Comparison of ENCODE assay signal across 17 cellular contexts in the genomic region with DNA sequence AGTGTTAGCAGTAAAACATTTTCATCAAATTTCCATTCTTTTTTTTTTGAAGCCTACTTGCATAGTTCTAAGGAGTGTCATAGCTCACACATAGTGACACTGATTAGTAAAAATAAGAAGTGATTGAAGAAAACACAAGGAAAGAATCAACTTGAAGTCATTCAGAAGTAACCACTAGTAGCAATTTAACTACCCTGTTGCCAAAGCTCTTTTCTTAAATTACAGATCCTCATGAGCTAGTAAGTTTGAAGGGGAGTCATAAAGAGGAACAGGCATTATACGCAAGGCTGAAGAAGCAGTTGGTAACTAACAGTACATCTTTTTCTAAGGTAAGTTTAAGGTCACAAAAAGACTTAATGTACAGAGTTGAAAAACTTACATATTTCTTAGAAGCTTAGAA.
A peak's percentile ranks its signal among the peaks of the same experiment; 100 is the strongest.
DNase-seq lines count a peak whose midpoint lies in the region; ATAC-seq and TF ChIP-seq lines count a peak whose summit lies in the region.
"Had no signal": no experiment of that assay in that cellular context is flagged by ENCODE, and none has a peak within 500 bp of the region (broad histone marks: within the 10 kb centered on the region; RNA-seq: fewer than 3 reads in every experiment).

No MANE protein-coding gene starts in this region.

- peak overlapping the region; percentile 98 for H3K27ac Mint-ChIP-seq in activated naive CD4-positive, alpha-beta T cell treated with anti-CD3 and anti-CD28 coated beads, Interleukin-2, amount 10 ng/mL, durations not matched to agents 7 days and 5 days
- peak overlapping the region; percentile 94 for H3K27ac Mint-ChIP-seq in endothelial cell (ENCODE audit: unreplicated experiment)
- H3K27ac Mint-ChIP-seq: neural progenitor cell had no signal

- peaks cover 20% of the 10 kb centered on the region for H3K4me1 Mint-ChIP-seq in activated naive CD4-positive, alpha-beta T cell treated with anti-CD3 and anti-CD28 coated beads, Interleukin-2, amount 10 ng/mL, durations not matched to agents 7 days and 5 days
- H3K4me1 Mint-ChIP-seq in endothelial cell (ENCODE audit: unreplicated experiment): peaks cover 26% of the 10 kb centered on the region
- H3K4me1 Mint-ChIP-seq: neural progenitor cell had no signal

- H3K4me3 ChIP-seq in upper lobe of right lung: no peak overlapping the region
- H3K4me3 ChIP-seq: GM23248, neural progenitor cell, vagina had no signal

- no peaks in the 10 kb centered on the region for H3K9me3 ChIP-seq in upper lobe of right lung
- H3K9me3 ChIP-seq: vagina had no signal

- H3K9me3 Mint-ChIP-seq in activated naive CD4-positive, alpha-beta T cell treated with anti-CD3 and anti-CD28 coated beads, Interleukin-2, amount 10 ng/mL, durations not matched to agents 7 days and 5 days: no peaks in the 10 kb centered on the region
- H3K9me3 Mint-ChIP-seq in endothelial cell (ENCODE audit: unreplicated experiment): no peaks in the 10 kb centered on the region
- H3K9me3 Mint-ChIP-seq: neural progenitor cell had no signal

- intact Hi-C loops in upper lobe of right lung (cut with DNase I): no loop called here
- intact Hi-C loops in Right ventricle myocardium inferior (cut with DNase I): no loop called here

- H3K4me3 Mint-ChIP-seq in activated naive CD4-positive, alpha-beta T cell treated with anti-CD3 and anti-CD28 coated beads, Interleukin-2, amount 10 ng/mL, durations not matched to agents 7 days and 5 days: no peak overlapping the region
- no peak overlapping the region for H3K4me3 Mint-ChIP-seq in endothelial cell (ENCODE audit: unreplicated experiment)
- H3K4me3 Mint-ChIP-seq: neural progenitor cell had no signal

- H3K36me3 Mint-ChIP-seq in activated naive CD4-positive, alpha-beta T cell treated with anti-CD3 and anti-CD28 coated beads, Interleukin-2, amount 10 ng/mL, durations not matched to agents 7 days and 5 days: peaks cover 14% of the 10 kb centered on the region
- peaks cover 4% of the 10 kb centered on the region for H3K36me3 Mint-ChIP-seq in endothelial cell (ENCODE audit: low read depth, unreplicated experiment)
- H3K36me3 Mint-ChIP-seq: neural progenitor cell had no signal

- no peaks in the 10 kb centered on the region for H3K36me3 ChIP-seq in upper lobe of right lung
- H3K36me3 ChIP-seq: neural progenitor cell, vagina had no signal

- TF ChIP-seq CTCF in endothelial cell (IDR thresholded peaks at IDR 0.05; ENCODE audit: unreplicated experiment) (no peak), upper lobe of right lung (IDR thresholded peaks at IDR 0.05) (no peak), omental fat pad (IDR thresholded peaks at IDR 0.05) (no peak)

- no peaks in the 10 kb centered on the region for H3K27me3 ChIP-seq in upper lobe of right lung
- H3K27me3 ChIP-seq: neural progenitor cell, vagina had no signal

- ATAC-seq in upper lobe of right lung (no peak), omental fat pad (ENCODE audit: low FRiP score) (no peak), Right ventricle myocardium inferior (no peak)
- ATAC-seq: right cardiac atrium had no signal

- CTCF ChIA-PET in activated naive CD4-positive, alpha-beta T cell treated with anti-CD3 and anti-CD28 coated beads, Interleukin-2, amount 10 ng/mL, durations not matched to agents 7 days and 5 days (lab: Charles Lee): interaction anchor here (0.7 to 3.3 kb wide), 2 partner anchors 100 to 244 kb away, joined by 3 to 16 read pairs; no protein-coding TSS in a partner anchor

- no peak for DNase-seq in activated naive CD4-positive, alpha-beta T cell treated with anti-CD3 and anti-CD28 coated beads, Interleukin-2, amount 10 ng/mL, durations not matched to agents 7 days and 5 days
- no peak for DNase-seq in activated naive CD4-positive, alpha-beta T cell treated with Interleukin-2 at 50 U/mL for 16 hours
- DNase-seq in SKM-1 (lab: John Stamatoyannopoulos, UW; ENCODE audit: unreplicated experiment): peak; percentile 85
- no peak for DNase-seq in endothelial cell (ENCODE audit: low spot score)
- no peak for DNase-seq in upper lobe of right lung
- no peak for DNase-seq in omental fat pad (ENCODE audit: low spot score)
- no peak for DNase-seq in Right ventricle myocardium inferior (ENCODE audit: missing footprints)
- DNase-seq in NCI-H2029 (lab: John Stamatoyannopoulos, UW): no peak
- DNase-seq: amygdala, DMS53, GM23248, mesenchymal stem cell, NCI-H2029 treated with DMSO at 0.1 percent for 48 hours, NCI-H526 treated with DMSO at 0.1 percent for 48 hours, right cardiac atrium had no signal

- no peaks in the 10 kb centered on the region for H3K4me1 ChIP-seq in upper lobe of right lung
- H3K4me1 ChIP-seq: neural progenitor cell, vagina had no signal

- H3K27me3 Mint-ChIP-seq in activated naive CD4-positive, alpha-beta T cell treated with anti-CD3 and anti-CD28 coated beads, Interleukin-2, amount 10 ng/mL, durations not matched to agents 7 days and 5 days: no peaks in the 10 kb centered on the region
- H3K27me3 Mint-ChIP-seq in endothelial cell (ENCODE audit: unreplicated experiment): no peaks in the 10 kb centered on the region

- H3K27ac ChIP-seq in upper lobe of right lung: peak overlapping the region; percentile 38
- H3K27ac ChIP-seq: GM23248, neural progenitor cell, vagina had no signal
